ENCODE assay signal across 8 cellular contexts in the genomic region with DNA sequence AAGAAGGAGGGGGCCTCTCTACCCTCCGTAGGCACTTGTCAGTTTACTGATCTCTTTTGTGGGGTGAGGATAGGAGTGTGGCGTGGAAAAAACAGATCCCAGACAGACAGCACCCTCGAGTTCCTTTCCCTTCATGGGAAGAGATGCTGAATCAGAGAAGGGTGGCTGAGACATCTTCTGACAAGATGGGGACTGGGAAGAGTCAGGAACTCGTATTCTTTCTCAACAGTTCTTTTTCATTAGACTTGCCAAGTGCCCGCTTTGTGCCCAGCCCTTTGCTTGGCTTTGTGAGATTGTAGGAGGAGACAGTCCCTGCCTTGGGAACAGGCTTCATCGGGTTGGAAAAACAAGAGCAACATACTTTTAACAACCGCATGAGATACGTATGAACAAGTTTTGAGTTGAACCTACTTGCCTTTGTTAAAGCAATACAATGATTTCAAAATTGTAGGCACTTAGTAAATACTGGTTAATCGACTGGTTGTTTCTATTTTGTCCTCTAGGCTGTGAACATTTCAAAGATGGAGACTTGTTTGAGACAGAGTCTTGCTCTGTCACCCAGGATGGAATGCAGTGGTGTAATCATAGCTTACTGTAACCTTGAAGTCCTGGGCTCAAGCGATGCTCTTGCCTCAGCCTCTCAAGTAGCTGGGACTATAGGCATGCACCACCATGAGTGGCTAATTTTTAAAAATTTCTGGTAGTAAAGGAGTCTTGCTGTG. TPM values are rescaled to one million over a fixed set of nuclear protein-coding genes. Genes with fewer than 3 reads are reported as not detected.
A peak's percentile ranks its signal among the peaks of the same experiment; 100 is the strongest.
DNase-seq lines count a peak whose midpoint lies in the region; TF ChIP-seq lines count a peak whose summit lies in the region.

No MANE protein-coding gene starts in this region.

- peak; percentile 42 for DNase-seq in A172 (ENCODE audit: low spot score)
- DNase-seq in SIG-M5 (lab: John Stamatoyannopoulos, UW) = peak; percentile 17
- peak; percentile 54 for DNase-seq in epithelial cell of prostate (ENCODE audit: low read depth, low spot score)
- DNase-seq in neuronal stem cell (ENCODE audit: low spot score) = no peak
- DNase-seq in MV-4-11 (lab: John Stamatoyannopoulos, UW) = no peak
- no peak for DNase-seq in NCI-H82 treated with DMSO at 0.1 percent for 48 hours (lab: John Stamatoyannopoulos, UW; ENCODE audit: unreplicated experiment)
- DNase-seq in epidermal melanocyte (ENCODE audit: insufficient read length, low spot score) = no peak

- peak overlapping the region; percentile 66 for H3K9ac ChIP-seq in neuronal stem cell (ENCODE audit: low read depth, low read length, poor library complexity)

- H3K23ac ChIP-seq in neuronal stem cell (ENCODE audit: low read depth, low read length, poor library complexity) = no peak overlapping the region

- H3K27me3 ChIP-seq in neuronal stem cell (ENCODE audit: control insufficient read depth in 3 of 3, insufficient read depth in 3 of 3, low read depth in 1 of 3, low read length in 3 of 3) = no peaks in the 10 kb centered on the region

- H3K79me1 ChIP-seq in neuronal stem cell (ENCODE audit: low read depth, low read length) = peaks cover 2% of the 10 kb centered on the region

- H3K36me3 ChIP-seq in neuronal stem cell (replicated peaks in 1 of 2; ENCODE audit: control insufficient read depth in 2 of 2, insufficient read depth in 2 of 2, low read length in 2 of 2) = peaks cover 0 to 48% of the 10 kb centered on the region in 2 donors

- no peak overlapping the region for H3K14ac ChIP-seq in neuronal stem cell (ENCODE audit: low read length)

- peak; percentile 15; the same call in 1 of the 3 replicates for TF ChIP-seq CTCF in GM12872 (IDR thresholded peaks at IDR 0.05; ENCODE audit: insufficient read depth, low read depth, low read length)

- H3K9me3 ChIP-seq in neuronal stem cell (replicated peaks in 1 of 2; ENCODE audit: control insufficient read depth in 2 of 2, insufficient read depth in 1 of 2, low read depth in 1 of 2, low read length in 2 of 2) = no peaks in the 10 kb centered on the region

- H2BK12ac ChIP-seq in neuronal stem cell (ENCODE audit: low read length) = no peak overlapping the region

- no peak overlapping the region for H2BK15ac ChIP-seq in neuronal stem cell (ENCODE audit: low read length)

- no peak overlapping the region for H3K18ac ChIP-seq in neuronal stem cell (ENCODE audit: low read length)

- peak overlapping the region; percentile 54 for H3K4me2 ChIP-seq in neuronal stem cell (ENCODE audit: insufficient read depth, low read length, poor library complexity, severe bottlenecking)

- no peak overlapping the region for H2BK120ac ChIP-seq in neuronal stem cell (ENCODE audit: low read depth, low read length)

- H3K27ac ChIP-seq in epithelial cell of prostate (peak overlapping the region; percentile 81), neuronal stem cell (replicated peaks; ENCODE audit: low read length) (no peak overlapping the region)

- H2AFZ ChIP-seq in neuronal stem cell (ENCODE audit: low read length) = peak overlapping the region; percentile 91

- H4K91ac ChIP-seq in neuronal stem cell (ENCODE audit: low read depth, low read length, poor library complexity) = no peak overlapping the region

- H2AK5ac ChIP-seq in neuronal stem cell (ENCODE audit: low read depth, low read length) = no peak overlapping the region

- no peak overlapping the region for H3K4ac ChIP-seq in neuronal stem cell (ENCODE audit: low read length)

- H4K8ac ChIP-seq in neuronal stem cell (ENCODE audit: low read depth, low read length) = no peak overlapping the region

- peaks cover 4 to 7% of the 10 kb centered on the region in 2 donors for H3K4me1 ChIP-seq in neuronal stem cell (ENCODE audit: control insufficient read depth in 2 of 2, insufficient read depth in 1 of 2, low read depth in 1 of 2, low read length in 2 of 2)

- H3K4me3 ChIP-seq in neuronal stem cell (ENCODE audit: low read length in 2 of 2) = peak overlapping the region; percentile 87 to 90

- no CpG with 5 or more reads among the region's 10 CpGs for WGBS in neuronal stem cell (ENCODE audit: extremely low coverage in 2 of 2, insufficient read length in 2 of 2, insufficient replicate concordance in 1 of 2), 2 donors

- H2BK5ac ChIP-seq in neuronal stem cell (ENCODE audit: low read length) = no peak overlapping the region

RNA-seq across cellular contexts. Expression of gene RRM1, which starts 1.1 kb away (rescaled TPM):
- 251 and 260 TPM in 2 replicates for total RNA-seq in A172 (2014; rRNA removed; shearing (Covaris generic))
- polyA plus RNA-seq in neuronal stem cell (2013, experiment 1 of 2) = 107 TPM
- 105 TPM for polyA plus RNA-seq in neuronal stem cell (2013, experiment 2 of 2)

Comparison
In these comparisons a context has a peak if more than half of its experiments do, and no peak if none do; other contexts are left out.
1. DNase-seq: peak in A172 (single experiment), SIG-M5 (single experiment) and epithelial cell of prostate (single experiment); none in neuronal stem cell (single experiment), MV-4-11 (single experiment), NCI-H82 treated with DMSO at 0.1 percent for 48 hours (single experiment) and epidermal melanocyte (single experiment).